In genomic region chr19:28537079-28537478, GRCh38 we compare ENCODE assay signal across 11 cellular contexts.
"Had no signal": no experiment of that assay in that cellular context is flagged by ENCODE, and none has a peak within 500 bp of the region (broad histone marks: within the 10 kb centered on the region; RNA-seq: fewer than 3 reads in every experiment).

No MANE protein-coding gene starts in this region.

- H3K4me3 ChIP-seq: GM23248, GM23338, HAP-1 had no signal

- H3K9ac ChIP-seq: GM23248 had no signal

- H3K4me2 ChIP-seq: GM23338 had no signal

- H2AFZ ChIP-seq: GM23248, GM23338 had no signal

- H3K9me3 ChIP-seq: HAP-1 had no signal

- H3K27ac ChIP-seq: GM23248 had no signal

- H3K36me3 ChIP-seq: HAP-1 had no signal

- H3K27ac Mint-ChIP-seq: GM23338, H9, HFFc6 had no signal

- H3K4me3 Mint-ChIP-seq: GM23338, H9, HFFc6 had no signal

- H3K4me1 ChIP-seq: HAP-1 had no signal

- FAIRE-seq: H1, H54 had no signal

- ATAC-seq: GM23338, HCT116 had no signal

- DNase-seq: GM23248, GOT3, H7, H9, HCEC 1CT, HFFc6 had no signal
